In the genomic region with DNA sequence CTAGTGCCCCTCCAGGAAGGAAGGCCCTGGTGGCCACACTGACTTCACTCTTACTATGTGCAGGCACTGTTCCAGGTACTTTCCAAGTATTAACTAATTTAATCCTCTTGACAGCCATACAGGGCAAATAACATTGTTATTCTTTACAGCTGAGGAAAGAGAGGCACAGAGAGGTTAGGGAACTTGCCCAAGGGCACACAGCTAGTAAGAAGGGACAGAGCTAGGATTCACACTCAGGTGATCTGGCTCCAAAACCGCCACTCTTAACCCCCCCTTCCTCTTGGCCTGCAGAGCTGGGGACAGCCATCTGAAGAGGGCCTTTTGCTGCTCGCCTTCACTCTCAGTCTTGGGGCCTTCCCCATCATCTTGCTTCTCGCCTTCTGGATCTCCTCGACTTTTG, we compare ENCODE assay signal across 28 cellular contexts. TPM values are rescaled to one million over a fixed set of nuclear protein-coding genes. Genes with fewer than 3 reads are reported as not detected.
DNase-seq lines count a peak whose midpoint lies in the region; ATAC-seq, FAIRE-seq and TF ChIP-seq lines count a peak whose summit lies in the region.
"Had no signal": no experiment of that assay in that cellular context is flagged by ENCODE, and none has a peak within 500 bp of the region (broad histone marks: within the 10 kb centered on the region; RNA-seq: fewer than 3 reads in every experiment).

No MANE protein-coding gene starts in this region.

- no peak overlapping the region for H2AFZ ChIP-seq in SU-DHL-6 (ENCODE audit: low read depth, low read length, severe bottlenecking)

- no peak for TF ChIP-seq CTCF in HEK293 (tag by site-specific recombination; IDR thresholded peaks at IDR 0.05)
- no peak for TF ChIP-seq CTCF in SU-DHL-6 (IDR thresholded peaks at IDR 0.05; ENCODE audit: insufficient read depth, low read length, poor library complexity, severe bottlenecking)

- H3K36me3 ChIP-seq in HEK293 (ENCODE audit: control insufficient read depth in 2 of 2, insufficient read depth in 1 of 2, low read length in 2 of 2) (no peaks in the 10 kb centered on the region), SU-DHL-6 (ENCODE audit: low read length) (no peaks in the 10 kb centered on the region; the same call in 1 of the 2 replicates), small intestine (ENCODE audit: control insufficient read depth in 2 of 2, insufficient read depth in 2 of 2, low read length in 2 of 2) (no peaks in the 10 kb centered on the region)
- no peaks in the 10 kb centered on the region for H3K36me3 ChIP-seq in effector memory CD4-positive, alpha-beta T cell (ENCODE audit: control insufficient read depth, insufficient read depth, low read length)
- H3K36me3 ChIP-seq: brain microvascular endothelial cell had no signal

- peak; percentile 31 for DNase-seq in iris pigment epithelial cell (ENCODE audit: low read depth)
- DNase-seq in small intestine, result no peak
- DNase-seq in effector memory CD4-positive, alpha-beta T cell, result no peak
- no peak for DNase-seq in cortex of kidney (lab: John Stamatoyannopoulos, UW)
- DNase-seq: activated CD4-positive, alpha-beta T cell treated with anti-CD3 and anti-CD28 coated beads for 36 hours; activated CD8-positive, alpha-beta T cell treated with anti-CD3 and anti-CD28 coated beads, Interleukin-2, amount 10 ng/mL, durations not matched to agents 7 days and 5 days; activated naive CD4-positive, alpha-beta T cell treated with anti-CD3 and anti-CD28 coated beads for 36 hours; brain microvascular endothelial cell; COR-L47; DMS53; immature natural killer cell; KG1; MG63; NCI-H1417 treated with DMSO at 0.1 percent for 48 hours; NCI-H2029 treated with DMSO at 0.1 percent for 48 hours; NCI-H526 treated with DMSO at 0.1 percent for 48 hours; NK-92 treated with Interleukin-12 subunit alpha and Interleukin-12 subunit beta, amount 100 ng/mL, for 24 hours; posterior cingulate gyrus; SHP77 treated with DMSO at 0.1 percent for 48 hours; stimulated activated CD4-positive, alpha-beta T cell treated with anti-CD3 and anti-CD28 coated beads, Interleukin-4, amount 100 ng/mL, for 4 hours; substantia nigra; upper lobe of left lung had no signal

- CTCF ChIA-PET in HEK293 (lab: Yijun Ruan, JAX), result no interaction called here

- H3K79me2 ChIP-seq in SU-DHL-6 (ENCODE audit: insufficient read depth, low read length), result peaks cover 86% of the 10 kb centered on the region

- POLR2A ChIA-PET in HEK293 (lab: Yijun Ruan, JAX), result interaction anchor here (0.9 kb wide), 1 partner anchor 15 kb away, joined by 3 read pairs; no protein-coding TSS in a partner anchor

- no peak for ATAC-seq in HG02938 (IDR thresholded peaks at IDR 0.05; ENCODE audit: unreplicated experiment)
- ATAC-seq in HG02840 (IDR thresholded peaks at IDR 0.05; ENCODE audit: low FRiP score, unreplicated experiment), result no peak
- ATAC-seq: activated CD4-positive, alpha-beta T cell treated with anti-CD3 and anti-CD28 coated beads for 36 hours; activated CD8-positive, alpha-beta T cell treated with anti-CD3 and anti-CD28 coated beads, Interleukin-2, amount 10 ng/mL, durations not matched to agents 7 days and 5 days; Panc1; sciatic nerve had no signal

- H3K4me1 ChIP-seq in HEK293 (ENCODE audit: control insufficient read depth, insufficient read depth, low read length), result no peaks in the 10 kb centered on the region
- peaks cover 0 to 5% of the 10 kb centered on the region in 2 donors for H3K4me1 ChIP-seq in small intestine (ENCODE audit: control insufficient read depth in 2 of 2, insufficient read depth in 1 of 2, low read depth in 1 of 2, low read length in 1 of 2)
- H3K4me1 ChIP-seq in effector memory CD4-positive, alpha-beta T cell (ENCODE audit: control insufficient read depth, insufficient read depth, low read length, poor library complexity, severe bottlenecking), result peaks cover 11% of the 10 kb centered on the region

- H3K4me2 ChIP-seq in SU-DHL-6 (ENCODE audit: low read depth, low read length, poor library complexity, severe bottlenecking), result no peak overlapping the region

- H3K27ac ChIP-seq in HEK293 (ENCODE audit: extremely low read depth, low read depth, low read length) (no peak overlapping the region), SU-DHL-6 (ENCODE audit: low read depth, low read length) (peak overlapping the region; percentile 82), small intestine (ENCODE audit: low read depth in 1 of 2, low read length in 1 of 2) (peak overlapping the region; percentile 24 to 50)
- H3K27ac ChIP-seq in effector memory CD4-positive, alpha-beta T cell (ENCODE audit: insufficient read depth, low read length, poor library complexity, severe bottlenecking), result no peak overlapping the region
- H3K27ac ChIP-seq: brain microvascular endothelial cell had no signal

- H3K9ac ChIP-seq in SU-DHL-6 (ENCODE audit: low read length), result no peak overlapping the region

- no peaks in the 10 kb centered on the region for H3K9me2 ChIP-seq in SU-DHL-6 (replicated peaks; ENCODE audit: insufficient read depth, low read length)

- no peak overlapping the region for H3K4me3 ChIP-seq in HEK293 (ENCODE audit: low read depth, low read length)
- H3K4me3 ChIP-seq in SU-DHL-6 (ENCODE audit: insufficient read depth, low read length, poor library complexity, severe bottlenecking), result no peak overlapping the region
- no peak overlapping the region for H3K4me3 ChIP-seq in small intestine (ENCODE audit: low read depth in 1 of 2, low read length in 2 of 2)
- no peak overlapping the region for H3K4me3 ChIP-seq in effector memory CD4-positive, alpha-beta T cell (ENCODE audit: insufficient read depth, low read depth, low read length, poor library complexity, severe bottlenecking)
- H3K4me3 ChIP-seq: MG63 had no signal

- H3K27me3 ChIP-seq in SU-DHL-6 (ENCODE audit: low read length), result no peaks in the 10 kb centered on the region
- no peaks in the 10 kb centered on the region for H3K27me3 ChIP-seq in small intestine (ENCODE audit: control insufficient read depth in 2 of 2, insufficient read depth in 2 of 2, low read length in 2 of 2)
- peaks cover 7% of the 10 kb centered on the region for H3K27me3 ChIP-seq in effector memory CD4-positive, alpha-beta T cell (replicated peaks; ENCODE audit: control insufficient read depth, insufficient read depth, low read length, poor library complexity, severe bottlenecking)
- H3K27me3 ChIP-seq: brain microvascular endothelial cell, MG63, upper lobe of left lung had no signal

- peaks cover 49% of the 10 kb centered on the region for H3F3A ChIP-seq in SU-DHL-6 (ENCODE audit: insufficient read depth)

- H3K9me3 ChIP-seq in HEK293 (ENCODE audit: control insufficient read depth, insufficient read depth, low read depth, low read length) (no peaks in the 10 kb centered on the region), SU-DHL-6 (ENCODE audit: insufficient read depth, low read length) (no peaks in the 10 kb centered on the region), small intestine (ENCODE audit: control insufficient read depth, low read depth) (no peaks in the 10 kb centered on the region)
- H3K9me3 ChIP-seq in effector memory CD4-positive, alpha-beta T cell (ENCODE audit: control insufficient read depth, low read length), result no peaks in the 10 kb centered on the region
- H3K9me3 ChIP-seq: MG63, upper lobe of left lung had no signal

- WGBS in small intestine, 3 donors, result 88 to 91% (median 90%) methylated on average over 4 of the region's 4 CpGs

- FAIRE-seq in small intestine (lab: Jason Lieb, UNC), result no peak

- no peaks in the 10 kb centered on the region for H4K20me1 ChIP-seq in SU-DHL-6 (ENCODE audit: low read depth, low read length)

TF ChIP-seq in HEK293, 187 proteins besides CTCF, POLR2A, EP300 and RAD21:
- 0 out of 2 replicates have a peak, but pooled peaks have one; percentile 21 for TF ChIP-seq ZNF664 (tag by site-specific recombination; IDR thresholded peaks at IDR 0.05)
- no peak for TF ChIP-seq ZNF394 (tag by site-specific recombination; IDR thresholded peaks at IDR 0.05; ENCODE audit: borderline replicate concordance)

RNA-seq across cellular contexts. Expression of a gene that starts 4.0 kb away (rescaled TPM):
- polyA plus RNA-seq in small intestine, result 10 to 100 TPM; 41.6 to 45.6 (median 42.7) TPM

Comparison
In these comparisons a context has a peak if more than half of its experiments do, and no peak if none do; other contexts are left out.
1. H3K27ac ChIP-seq: peak in SU-DHL-6 (single experiment) and small intestine (2 of 2); none in HEK293 (single experiment) and effector memory CD4-positive, alpha-beta T cell (single experiment).